Comparison of ENCODE assay signal across 8 cellular contexts in genomic region chr1:246782120-246782900, GRCh38. TPM values are rescaled to one million over a fixed set of nuclear protein-coding genes. Genes with fewer than 3 reads are reported as not detected.
A peak's percentile ranks its signal among the peaks of the same experiment; 100 is the strongest.
DNase-seq lines count a peak whose midpoint lies in the region; ATAC-seq lines count a peak whose summit lies in the region.

No MANE protein-coding gene starts in this region.

- peak; percentile 45 for DNase-seq in HS-27A (ENCODE audit: low read depth)
- DNase-seq in left cardiac atrium: peak; percentile 48
- no peak for DNase-seq in medulla oblongata (ENCODE audit: extremely low spot score)
- DNase-seq in cerebellum (ENCODE audit: low spot score): no peak

- no peak overlapping the region for H3K4me3 Mint-ChIP-seq in T-helper 1 cell treated with Interleukin-12 subunit alpha and Interleukin-12 subunit beta and Interleukin-4 antibody, amounts not matched to agents 30 μg/mL and 1 μg/mL, for 36 hours

- H3K36me3 Mint-ChIP-seq in T-helper 1 cell treated with Interleukin-12 subunit alpha and Interleukin-12 subunit beta and Interleukin-4 antibody, amounts not matched to agents 30 μg/mL and 1 μg/mL, for 36 hours (ENCODE audit: low read depth): peaks cover 2% of the 10 kb centered on the region

- H3K9me3 Mint-ChIP-seq in T-helper 1 cell treated with Interleukin-12 subunit alpha and Interleukin-12 subunit beta and Interleukin-4 antibody, amounts not matched to agents 30 μg/mL and 1 μg/mL, for 36 hours: no peaks in the 10 kb centered on the region

- H3K4me1 Mint-ChIP-seq in T-helper 1 cell treated with Interleukin-12 subunit alpha and Interleukin-12 subunit beta and Interleukin-4 antibody, amounts not matched to agents 30 μg/mL and 1 μg/mL, for 36 hours (ENCODE audit: low read depth): peaks cover 7% of the 10 kb centered on the region

- intact Hi-C loops in left cardiac atrium (cut with DNase I): no loop called here

- H3K27ac Mint-ChIP-seq in T-helper 1 cell treated with Interleukin-12 subunit alpha and Interleukin-12 subunit beta and Interleukin-4 antibody, amounts not matched to agents 30 μg/mL and 1 μg/mL, for 36 hours: peak overlapping the region; percentile 41

- H3K27me3 Mint-ChIP-seq in T-helper 1 cell treated with Interleukin-12 subunit alpha and Interleukin-12 subunit beta and Interleukin-4 antibody, amounts not matched to agents 30 μg/mL and 1 μg/mL, for 36 hours (ENCODE audit: low read depth): no peaks in the 10 kb centered on the region

- ATAC-seq in GM21367 (IDR thresholded peaks at IDR 0.05; ENCODE audit: unreplicated experiment): peak; percentile 65
- ATAC-seq in left cardiac atrium: peak; percentile 81 to 88
- ATAC-seq in HG03565 (IDR thresholded peaks at IDR 0.05; ENCODE audit: unreplicated experiment): no peak
- ATAC-seq in GM19324 (IDR thresholded peaks at IDR 0.05; ENCODE audit: low FRiP score, unreplicated experiment): no peak

RNA-seq across cellular contexts. Expression of gene SCCPDH, which starts 58.1 kb away (rescaled TPM):
- total RNA-seq in left cardiac atrium: 10 to 100 TPM; 26.8 to 30.9 TPM
- 38.0 TPM for total RNA-seq in cerebellum

Comparison
In these comparisons a context has a peak if more than half of its experiments do, and no peak if none do; other contexts are left out.
1. ATAC-seq: peak in GM21367 (single experiment) and left cardiac atrium (2 of 2); none in HG03565 (single experiment) and GM19324 (single experiment).
2. DNase-seq: peak in HS-27A (single experiment) and left cardiac atrium (single experiment); none in medulla oblongata (single experiment) and cerebellum (single experiment).